Comparison of ENCODE assay signal across 12 cellular contexts in genomic region chr1:54548389-54549044, GRCh38. TPM values are rescaled to one million over a fixed set of nuclear protein-coding genes. Genes with fewer than 3 reads are reported as not detected.
DNase-seq lines count a peak whose midpoint lies in the region.
"Had no signal": no experiment of that assay in that cellular context is flagged by ENCODE, and none has a peak within 500 bp of the region (broad histone marks: within the 10 kb centered on the region; RNA-seq: fewer than 3 reads in every experiment).

No MANE protein-coding gene starts in this region.

- no peaks in the 10 kb centered on the region for H3K36me3 Mint-ChIP-seq in CD4-positive, alpha-beta memory T cell
- H3K36me3 Mint-ChIP-seq: T-cell had no signal

- no peaks in the 10 kb centered on the region for H3K9me3 ChIP-seq in BLaER1 treated with 17β-estradiol and CSF1 and Interleukin-3, amounts not matched to agents 10 nM and 100 nM (replicated peaks in 1 of 11)
- no peaks in the 10 kb centered on the region for H3K9me3 ChIP-seq in CD4-positive, alpha-beta memory T cell (ENCODE audit: control insufficient read depth in 1 of 2, low read length in 2 of 2)

- peaks cover 15 to 55% (median 32%) of the 10 kb centered on the region in 10 experiments for H3K4me1 ChIP-seq in BLaER1 treated with 17β-estradiol and CSF1 and Interleukin-3, amounts not matched to agents 10 nM and 100 nM
- H3K4me1 ChIP-seq in CD4-positive, alpha-beta memory T cell (ENCODE audit: insufficient read depth, low read length) = no peaks in the 10 kb centered on the region

- no peaks in the 10 kb centered on the region for H3K27me3 Mint-ChIP-seq in CD4-positive, alpha-beta memory T cell
- H3K27me3 Mint-ChIP-seq: T-cell had no signal

- H3K4me1 Mint-ChIP-seq in CD4-positive, alpha-beta memory T cell = peaks cover 0 to 10% (median 0%) of the 10 kb centered on the region in 4 donors
- H3K4me1 Mint-ChIP-seq: T-cell had no signal

- no peak overlapping the region for H3K4me3 ChIP-seq in BLaER1 treated with 17β-estradiol and CSF1 and Interleukin-3, amounts not matched to agents 10 nM and 100 nM
- H3K4me3 ChIP-seq in skeletal muscle cell (ENCODE audit: low read depth, low read length) = peak overlapping the region; percentile 46
- H3K4me3 ChIP-seq in CD4-positive, alpha-beta memory T cell (ENCODE audit: low read length in 2 of 2) = no peak overlapping the region

- H3K4me2 ChIP-seq in BLaER1 treated with 17β-estradiol and CSF1 and Interleukin-3, amounts not matched to agents 10 nM and 100 nM = peak overlapping the region in 8 of 11 experiments; percentile 58 to 97 (median 76); a peak in 11 of 22 replicates

- CTCF ChIA-PET in CD4-positive, alpha-beta memory T cell (lab: Charles Lee; ENCODE audit: partially characterized antibody) = interaction anchor here (1.3 kb wide), 1 partner anchor 14 kb away, joined by 3 read pairs; no protein-coding TSS in a partner anchor

- DNase-seq in caudate nucleus (lab: John Stamatoyannopoulos, UW) (peak in 5 of 61 donors; percentile 14 to 26 (median 19)), islet precursor cell (peak; percentile 57), skeletal muscle cell (ENCODE audit: low read depth) (no peak), MV-4-11 (lab: John Stamatoyannopoulos, UW) (no peak), HuH-7.5 (ENCODE audit: low spot score) (no peak), NK-92 (lab: John Stamatoyannopoulos, UW; ENCODE audit: unreplicated experiment) (no peak)
- DNase-seq in CD4-positive, alpha-beta memory T cell = no peak
- DNase-seq: activated CD4-positive, alpha-beta T cell treated with anti-CD3 and anti-CD28 coated beads, Interleukin-2, amount 50 U/mL, for 4 hours; activated naive CD4-positive, alpha-beta T cell; NK-92 treated with Interleukin-12 subunit alpha and Interleukin-12 subunit beta, amount 100 ng/mL, for 24 hours; T-cell had no signal

- peak overlapping the region in 2 of 11 experiments; percentile 55 to 56; a peak in 2 of 22 replicates for H3K9ac ChIP-seq in BLaER1 treated with 17β-estradiol and CSF1 and Interleukin-3, amounts not matched to agents 10 nM and 100 nM

- H4K20me1 ChIP-seq in BLaER1 treated with 17β-estradiol and CSF1 and Interleukin-3, amounts not matched to agents 10 nM and 100 nM = peaks cover 0 to 4% (median 0%) of the 10 kb centered on the region in 11 experiments; a peak in 2 of 22 replicates

- H3K27me3 ChIP-seq in BLaER1 treated with 17β-estradiol and CSF1 and Interleukin-3, amounts not matched to agents 10 nM and 100 nM = no peaks in the 10 kb centered on the region
- H3K27me3 ChIP-seq in CD4-positive, alpha-beta memory T cell (ENCODE audit: insufficient read depth, low read length) = no peaks in the 10 kb centered on the region

- intact Hi-C loops in CD4-positive, alpha-beta memory T cell (cut with micrococcal nuclease) = no loop called here

- H3K27ac ChIP-seq in BLaER1 treated with 17β-estradiol and CSF1 and Interleukin-3, amounts not matched to agents 10 nM and 100 nM = no peak overlapping the region
- peak overlapping the region; percentile 82 for H3K27ac ChIP-seq in caudate nucleus (ENCODE audit: low read depth, low read length)
- no peak overlapping the region for H3K27ac ChIP-seq in CD4-positive, alpha-beta memory T cell (ENCODE audit: low read depth, low read length)

- no peak overlapping the region for H3K4me3 Mint-ChIP-seq in CD4-positive, alpha-beta memory T cell
- H3K4me3 Mint-ChIP-seq: T-cell had no signal

- POLR2A ChIA-PET in CD4-positive, alpha-beta memory T cell (lab: Charles Lee; ENCODE audit: partially characterized antibody) = no interaction called here

- no peaks in the 10 kb centered on the region for H3K9me3 Mint-ChIP-seq in CD4-positive, alpha-beta memory T cell
- H3K9me3 Mint-ChIP-seq: T-cell had no signal

- H3K36me3 ChIP-seq in BLaER1 treated with 17β-estradiol and CSF1 and Interleukin-3, amounts not matched to agents 10 nM and 100 nM = peaks cover 0 to 5% (median 0%) of the 10 kb centered on the region in 11 experiments; a peak in 3 of 22 replicates
- H3K36me3 ChIP-seq in CD4-positive, alpha-beta memory T cell (ENCODE audit: insufficient read depth, low read length) = no peaks in the 10 kb centered on the region

- peak overlapping the region in 1 of 7 donors; percentile 68 for H3K27ac Mint-ChIP-seq in CD4-positive, alpha-beta memory T cell
- H3K27ac Mint-ChIP-seq: T-cell had no signal

RNA-seq across cellular contexts. Expression of gene ACOT11, which starts 0.5 kb away (rescaled TPM):
- under 1 TPM; 0.64 to 1.00 TPM for total RNA-seq in CD4-positive, alpha-beta memory T cell
- not detected for polyA plus RNA-seq in CD4-positive, alpha-beta memory T cell
